12 cellular contexts compared by ENCODE assay signal in genomic region chr10:4947039-4947634, GRCh38. TPM values are rescaled to one million over a fixed set of nuclear protein-coding genes. Genes with fewer than 3 reads are reported as not detected.
DNase-seq lines count a peak whose midpoint lies in the region; ATAC-seq, FAIRE-seq and TF ChIP-seq lines count a peak whose summit lies in the region.
"Had no signal": no experiment of that assay in that cellular context is flagged by ENCODE, and none has a peak within 500 bp of the region (broad histone marks: within the 10 kb centered on the region; RNA-seq: fewer than 3 reads in every experiment).

No MANE protein-coding gene starts in this region.

- TF ChIP-seq CTCF in choroid plexus epithelial cell (conservative IDR thresholded peaks at IDR 0.05; ENCODE audit: low read depth, low read length) (no peak), HepG2 (CRISPR knock-in tag; IDR thresholded peaks at IDR 0.05) (no peak), thoracic aorta (IDR thresholded peaks at IDR 0.05) (no peak)

- H3K36me3 ChIP-seq in HepG2 (replicated peaks in 1 of 2; ENCODE audit: control insufficient read depth in 1 of 2, insufficient read depth in 2 of 2, low read length in 2 of 2) (no peaks in the 10 kb centered on the region), thoracic aorta (no peaks in the 10 kb centered on the region)
- H3K36me3 ChIP-seq: SJCRH30 had no signal

- no peaks in the 10 kb centered on the region for H4K20me1 ChIP-seq in HepG2 (ENCODE audit: insufficient read depth, low read length)

- peak overlapping the region; percentile 53 for H3K4me2 ChIP-seq in HepG2 (ENCODE audit: low read depth, low read length)

- DNase-seq in HCEC 1CT: peak; percentile 69
- DNase-seq in choroid plexus epithelial cell (ENCODE audit: low read depth): peak; percentile 59
- peak; percentile 92 for DNase-seq in HepG2 (ENCODE audit: low spot score)
- no peak for DNase-seq in thoracic aorta (ENCODE audit: low spot score)
- DNase-seq in NCI-H1092 treated with DMSO at 0.1 percent for 48 hours (lab: John Stamatoyannopoulos, UW): no peak
- DNase-seq in stimulated activated CD4-positive, alpha-beta T cell treated with anti-CD3 and anti-CD28 coated beads, Interleukin-4, amount 100 ng/mL, for 4 hours: no peak
- no peak for DNase-seq in GM12892 (ENCODE audit: insufficient read length)
- no peak for DNase-seq in NCI-H524 treated with DMSO at 0.1 percent for 48 hours (lab: John Stamatoyannopoulos, UW)
- DNase-seq: cerebellar nuclear complex, NCI-H526 had no signal

- no peak for TF ChIP-seq RAD21 in HepG2 (CRISPR knock-in tag; IDR thresholded peaks at IDR 0.05)

- H3K4me1 ChIP-seq in HepG2 (ENCODE audit: insufficient read depth, low read length): peaks cover 98% of the 10 kb centered on the region
- peaks cover 30 to 83% of the 10 kb centered on the region in 2 donors for H3K4me1 ChIP-seq in thoracic aorta (ENCODE audit: control insufficient read depth in 1 of 2, low read depth in 2 of 2)

- no peak overlapping the region for H3K4me3 ChIP-seq in choroid plexus epithelial cell (ENCODE audit: low read depth, low read length)
- H3K4me3 ChIP-seq in HepG2 (replicated peaks in 1 of 3; ENCODE audit: insufficient read depth in 1 of 3, low read depth in 2 of 3, low read length in 3 of 3): peak overlapping the region in 1 of 3 experiments; percentile 5; a peak in 2 of 6 replicates
- H3K4me3 ChIP-seq in thoracic aorta: peak overlapping the region; percentile 42
- H3K4me3 ChIP-seq: SJCRH30 had no signal

- TF ChIP-seq EP300 in HepG2 (IDR thresholded peaks at IDR 0.05; ENCODE audit: low read depth in 2 of 2, low read length in 2 of 2): peak in 1 of 2 experiments; percentile 97; a peak in 2 of 4 replicates
- no peak for TF ChIP-seq EP300 in HepG2 (CRISPR knock-in tag; IDR thresholded peaks at IDR 0.05; ENCODE audit: borderline replicate concordance)

- no peak overlapping the region for H2AFZ ChIP-seq in HepG2 (ENCODE audit: low read length)

- H3K9me3 ChIP-seq in HepG2 (ENCODE audit: low read length) (no peaks in the 10 kb centered on the region), thoracic aorta (no peaks in the 10 kb centered on the region)
- H3K9me3 ChIP-seq: SJCRH30 had no signal

- peak overlapping the region; percentile 99 for H3K27ac ChIP-seq in HepG2 (ENCODE audit: extremely low read length, insufficient read depth, low read length)
- peak overlapping the region; percentile 79 to 93 for H3K27ac ChIP-seq in thoracic aorta
- H3K27ac ChIP-seq: SJCRH30 had no signal

- CTCF ChIA-PET in HepG2 (lab: Yijun Ruan, JAX; ENCODE audit: low intra/inter-chr PET ratio, low total read pairs): no interaction called here

- FAIRE-seq in HepG2 (lab: Jason Lieb, UNC): peak; percentile 67
- no peak for FAIRE-seq in GM12892 (lab: Jason Lieb, UNC)

- peak overlapping the region; percentile 64 for H3K9ac ChIP-seq in HepG2 (ENCODE audit: insufficient read depth, low read depth, low read length)

- POLR2A ChIA-PET in HepG2 (lab: Yijun Ruan, JAX): interaction anchor here (1.2 to 3.2 kb wide), 9 partner anchors 8 to 201 kb away, joined by 3 to 86 read pairs (median 7); partner anchors contain the start of gene AKR1C1

- ATAC-seq in HepG2: peak; percentile 66
- ATAC-seq in thoracic aorta (ENCODE audit: insufficient number of reproducible peaks, low FRiP score, low read depth): no peak

- H3K79me2 ChIP-seq in HepG2 (ENCODE audit: insufficient read depth, low read length): no peaks in the 10 kb centered on the region

- no peak for TF ChIP-seq POLR2A in HepG2 (IDR thresholded peaks at IDR 0.05; ENCODE audit: insufficient read depth in 1 of 2, low read depth in 2 of 2, low read length in 2 of 2)
- no peak for TF ChIP-seq POLR2A in GM12892 (IDR thresholded peaks at IDR 0.05; ENCODE audit: low read depth, low read length)

- in situ Hi-C loops in HepG2 (cut with HindIII; ENCODE audit: extremely low pct_ligation_motif_present, low pct_unique_long_range_greater_than_20kb): no loop called here

- intact Hi-C loops in HepG2 (cut with micrococcal nuclease; ENCODE audit: unreplicated experiment): loop anchor here (2.0 kb wide), 1 partner anchor 124 kb away; no protein-coding TSS in a partner anchor

- TSS peak; percentile 98 for BruUV-seq in HepG2 (replicated peaks; lab: Mats Ljungman, UMichigan)

- no peaks in the 10 kb centered on the region for H3K27me3 ChIP-seq in HepG2 (ENCODE audit: control insufficient read depth in 1 of 2, insufficient read depth in 2 of 2, low read length in 2 of 2)
- H3K27me3 ChIP-seq in thoracic aorta (replicated peaks; ENCODE audit: insufficient read depth): no peaks in the 10 kb centered on the region
- H3K27me3 ChIP-seq: SJCRH30 had no signal

TF ChIP-seq in HepG2, 621 proteins besides CTCF, POLR2A, EP300 and RAD21 (continues in another document):
- TF ChIP-seq ZNF431 (CRISPR knock-in tag; IDR thresholded peaks at IDR 0.05; ENCODE audit: borderline replicate concordance, low read depth) (no peak), ZNF772 (CRISPR knock-in tag; IDR thresholded peaks at IDR 0.05) (no peak)
- TF ChIP-seq, protein P1, sequence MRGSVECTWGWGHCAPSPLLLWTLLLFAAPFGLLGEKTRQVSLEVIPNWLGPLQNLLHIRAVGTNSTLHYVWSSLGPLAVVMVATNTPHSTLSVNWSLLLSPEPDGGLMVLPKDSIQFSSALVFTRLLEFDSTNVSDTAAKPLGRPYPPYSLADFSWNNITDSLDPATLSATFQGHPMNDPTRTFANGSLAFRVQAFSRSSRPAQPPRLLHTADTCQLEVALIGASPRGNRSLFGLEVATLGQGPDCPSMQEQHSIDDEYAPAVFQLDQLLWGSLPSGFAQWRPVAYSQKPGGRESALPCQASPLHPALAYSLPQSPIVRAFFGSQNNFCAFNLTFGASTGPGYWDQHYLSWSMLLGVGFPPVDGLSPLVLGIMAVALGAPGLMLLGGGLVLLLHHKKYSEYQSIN (CRISPR knock-in tag; IDR thresholded peaks at IDR 0.05; ENCODE audit: borderline replicate concordance): no peak

RNA-seq across cellular contexts. Expression of gene AKR1C1, which starts 16.1 kb away (rescaled TPM):
- 2,238 and 3,445 TPM in 2 replicates for total RNA-seq in HepG2 (2016; rRNA removed; fragmentation: Illumina TruSeq; extraction: Trizol)
- 260 and 286 TPM in 2 replicates for total RNA-seq in HepG2 (2016; cell fraction: cytosol; rRNA removed; fragmentation: Illumina TruSeq; extraction: Trizol; ENCODE audit: low read depth)
- 2,230 and 3,407 TPM in 2 replicates for total RNA-seq in HepG2 (2016; cell fraction: insoluble cytoplasmic fraction; rRNA removed; fragmentation: Illumina TruSeq; extraction: Trizol)
- 374 and 428 TPM in 2 replicates for total RNA-seq in HepG2 (2016; cell fraction: membrane; rRNA removed; fragmentation: Illumina TruSeq; extraction: Trizol)
- 793 and 846 TPM in 2 replicates for total RNA-seq in HepG2 (2016; cell fraction: nucleus; rRNA removed; fragmentation: Illumina TruSeq; extraction: Trizol)
- polyA plus RNA-seq in HepG2 (2011; rRNA removed): 885 and 948 TPM in 2 replicates
- 828 and 865 TPM in 2 replicates for polyA plus RNA-seq in HepG2 (2011; cell fraction: cytosol; rRNA removed)
- 305 and 371 TPM in 2 replicates for polyA plus RNA-seq in HepG2 (2011; cell fraction: nucleus; rRNA removed)
- 1,096 and 2,304 TPM in 2 replicates for polyA plus RNA-seq in HepG2 (2012)
- polyA plus RNA-seq in HepG2 (2016; cell fraction: cytosol; fragmentation: Illumina TruSeq; extraction: Trizol; ENCODE audit: low read depth): 300 and 314 TPM in 2 replicates
- polyA plus RNA-seq in HepG2 (2016; cell fraction: insoluble cytoplasmic fraction; fragmentation: Illumina TruSeq; extraction: Trizol; ENCODE audit: low read depth): 3,286 and 3,327 TPM in 2 replicates
- 290 and 331 TPM in 2 replicates for polyA plus RNA-seq in HepG2 (2016; cell fraction: membrane; fragmentation: Illumina TruSeq; extraction: Trizol; ENCODE audit: low read depth)
- polyA plus RNA-seq in HepG2 (2016; cell fraction: nucleus; fragmentation: Illumina TruSeq; extraction: Trizol; ENCODE audit: insufficient read depth, low read depth): 1,050 and 1,147 TPM in 2 replicates
- polyA minus RNA-seq in HepG2 (2011; rRNA and poly(A)+ RNA removed; ENCODE audit: low replicate concordance): 2.0 and 396 TPM in 2 replicates
- 248 and 276 TPM in 2 replicates for polyA minus RNA-seq in HepG2 (2011; cell fraction: cytosol; rRNA and poly(A)+ RNA removed)
- polyA minus RNA-seq in HepG2 (2011; cell fraction: nucleus; rRNA and poly(A)+ RNA removed): 488 and 587 TPM in 2 replicates
- total RNA-seq in thoracic aorta: 100 to 1,000 TPM in 1 of 2 donors, 10 to 100 TPM in 1; 91.5 to 160 TPM
- polyA plus RNA-seq in GM12892 (2012; ENCODE audit: missing spikeins): 0.51 TPM

RNA-seq across cellular contexts. Expression of gene AKR1C2, which starts 56.5 kb away (rescaled TPM):
- total RNA-seq in HepG2 (2016; rRNA removed; fragmentation: Illumina TruSeq; extraction: Trizol) (900 and 1,454 TPM in 2 replicates), thoracic aorta (10 to 100 TPM; 44.9 to 93.3 TPM)
- total RNA-seq in HepG2 (2016; cell fraction: cytosol; rRNA removed; fragmentation: Illumina TruSeq; extraction: Trizol; ENCODE audit: low read depth): 163 and 172 TPM in 2 replicates
- total RNA-seq in HepG2 (2016; cell fraction: insoluble cytoplasmic fraction; rRNA removed; fragmentation: Illumina TruSeq; extraction: Trizol): 917 and 1,471 TPM in 2 replicates
- total RNA-seq in HepG2 (2016; cell fraction: membrane; rRNA removed; fragmentation: Illumina TruSeq; extraction: Trizol): 212 and 232 TPM in 2 replicates
- 280 and 324 TPM in 2 replicates for total RNA-seq in HepG2 (2016; cell fraction: nucleus; rRNA removed; fragmentation: Illumina TruSeq; extraction: Trizol)
- polyA plus RNA-seq in HepG2 (2011; rRNA removed): 119 and 140 TPM in 2 replicates
- 90.1 and 101 TPM in 2 replicates for polyA plus RNA-seq in HepG2 (2011; cell fraction: cytosol; rRNA removed)
- polyA plus RNA-seq in HepG2 (2011; cell fraction: nucleus; rRNA removed): 40.5 and 42.4 TPM in 2 replicates
- 278 and 553 TPM in 2 replicates for polyA plus RNA-seq in HepG2 (2012)
- polyA plus RNA-seq in HepG2 (2016; cell fraction: cytosol; fragmentation: Illumina TruSeq; extraction: Trizol; ENCODE audit: low read depth): 180 and 201 TPM in 2 replicates
- 1,564 and 1,598 TPM in 2 replicates for polyA plus RNA-seq in HepG2 (2016; cell fraction: insoluble cytoplasmic fraction; fragmentation: Illumina TruSeq; extraction: Trizol; ENCODE audit: low read depth)
- polyA plus RNA-seq in HepG2 (2016; cell fraction: membrane; fragmentation: Illumina TruSeq; extraction: Trizol; ENCODE audit: low read depth): 191 and 221 TPM in 2 replicates
- polyA plus RNA-seq in HepG2 (2016; cell fraction: nucleus; fragmentation: Illumina TruSeq; extraction: Trizol; ENCODE audit: insufficient read depth, low read depth): 438 and 449 TPM in 2 replicates
- polyA minus RNA-seq in HepG2 (2011; rRNA and poly(A)+ RNA removed; ENCODE audit: low replicate concordance): 5.2 and 46.8 TPM in 2 replicates
- polyA minus RNA-seq in HepG2 (2011; cell fraction: cytosol; rRNA and poly(A)+ RNA removed): 39.8 and 42.3 TPM in 2 replicates
- 57.6 and 75.3 TPM in 2 replicates for polyA minus RNA-seq in HepG2 (2011; cell fraction: nucleus; rRNA and poly(A)+ RNA removed)
- not detected for polyA plus RNA-seq in GM12892 (2012; ENCODE audit: missing spikeins)
- total RNA-seq: activated T-helper 1 cell treated with anti-CD3 and anti-CD28 coated beads, Interleukin-12 subunit alpha, Interleukin-12 subunit beta, Interleukin-2, Interleukin-4 antibody, amounts not matched to agents 30 ng/mL and 10 ng/mL and 1 ng/mL, durations not matched to agents 14 hours and 24 hours and 36 hours had no signal

Comparison
In these comparisons a context has a peak if more than half of its experiments do, and no peak if none do; other contexts are left out.
1. DNase-seq: peak in HCEC 1CT (single experiment), choroid plexus epithelial cell (single experiment) and HepG2 (single experiment); none in thoracic aorta (single experiment), NCI-H1092 treated with DMSO at 0.1 percent for 48 hours (single experiment), stimulated activated CD4-positive, alpha-beta T cell treated with anti-CD3 and anti-CD28 coated beads, Interleukin-4, amount 100 ng/mL, for 4 hours (0 of 2), GM12892 (single experiment) and NCI-H524 treated with DMSO at 0.1 percent for 48 hours (single experiment).